In genomic region chr5:158538506-158539074, GRCh38 we compare ENCODE assay signal across 1 cellular context.
A peak's percentile ranks its signal among the peaks of the same experiment; 100 is the strongest.
TF ChIP-seq lines count a peak whose summit lies in the region.

No MANE protein-coding gene starts in this region.

TF ChIP-seq in GM12878, 131 proteins besides CTCF, POLR2A, EP300 and RAD21 (continued from another document):
- TF ChIP-seq MLLT1 (IDR thresholded peaks at IDR 0.05) (no peak), CUX1 (IDR thresholded peaks at IDR 0.05; ENCODE audit: insufficient replicate concordance, low read depth, low read length) (no peak), ZNF217 (IDR thresholded peaks at IDR 0.05) (no peak), NFXL1 (IDR thresholded peaks at IDR 0.05; ENCODE audit: borderline replicate concordance) (no peak), YBX1 (IDR thresholded peaks at IDR 0.05) (no peak), SKIL (IDR thresholded peaks at IDR 0.05; ENCODE audit: low read depth, poor library complexity, severe bottlenecking) (no peak), SMAD5 (IDR thresholded peaks at IDR 0.05; ENCODE audit: low read depth) (no peak), NRF1 (conservative IDR thresholded peaks at IDR 0.05; ENCODE audit: low read depth, low read length) (no peak), BACH1 (IDR thresholded peaks at IDR 0.05; ENCODE audit: borderline replicate concordance) (no peak), TAF1 (IDR thresholded peaks at IDR 0.05; ENCODE audit: borderline replicate concordance, low read depth, low read length) (no peak), DPF2 (IDR thresholded peaks at IDR 0.05) (peak; percentile 64), MTA2 (IDR thresholded peaks at IDR 0.05; ENCODE audit: low read depth) (peak; percentile 24; the same call in 1 of the 2 replicates), POLR2AphosphoS5 (IDR thresholded peaks at IDR 0.05; ENCODE audit: low read length) (no peak), E4F1 (IDR thresholded peaks at IDR 0.05; ENCODE audit: borderline replicate concordance, partially characterized antibody) (no peak), ATF3 (IDR thresholded peaks at IDR 0.05; ENCODE audit: borderline replicate concordance, extremely low read depth, low read depth, low read length) (no peak)
- TF ChIP-seq, protein P1, sequence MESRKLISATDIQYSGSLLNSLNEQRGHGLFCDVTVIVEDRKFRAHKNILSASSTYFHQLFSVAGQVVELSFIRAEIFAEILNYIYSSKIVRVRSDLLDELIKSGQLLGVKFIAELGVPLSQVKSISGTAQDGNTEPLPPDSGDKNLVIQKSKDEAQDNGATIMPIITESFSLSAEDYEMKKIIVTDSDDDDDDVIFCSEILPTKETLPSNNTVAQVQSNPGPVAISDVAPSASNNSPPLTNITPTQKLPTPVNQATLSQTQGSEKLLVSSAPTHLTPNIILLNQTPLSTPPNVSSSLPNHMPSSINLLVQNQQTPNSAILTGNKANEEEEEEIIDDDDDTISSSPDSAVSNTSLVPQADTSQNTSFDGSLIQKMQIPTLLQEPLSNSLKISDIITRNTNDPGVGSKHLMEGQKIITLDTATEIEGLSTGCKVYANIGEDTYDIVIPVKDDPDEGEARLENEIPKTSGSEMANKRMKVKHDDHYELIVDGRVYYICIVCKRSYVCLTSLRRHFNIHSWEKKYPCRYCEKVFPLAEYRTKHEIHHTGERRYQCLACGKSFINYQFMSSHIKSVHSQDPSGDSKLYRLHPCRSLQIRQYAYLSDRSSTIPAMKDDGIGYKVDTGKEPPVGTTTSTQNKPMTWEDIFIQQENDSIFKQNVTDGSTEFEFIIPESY (IDR thresholded peaks at IDR 0.05), result no peak
TF ChIP-seq in GM12878: peak in this region for 11.
